10 cellular contexts compared by ENCODE assay signal in genomic region chr5:43251754-43252153, GRCh38. TPM values are rescaled to one million over a fixed set of nuclear protein-coding genes. Genes with fewer than 3 reads are reported as not detected.
"Had no signal": no experiment of that assay in that cellular context is flagged by ENCODE, and none has a peak within 500 bp of the region (broad histone marks: within the 10 kb centered on the region; RNA-seq: fewer than 3 reads in every experiment).

No MANE protein-coding gene starts in this region.

- H3K27ac ChIP-seq: KMS-11 had no signal

- ATAC-seq: GM23338 had no signal

- DNase-seq: H9, HCEC 1CT, IMR-90, Karpas-422, KBM-7 had no signal

- H3K4me2 ChIP-seq: GM23338, KMS-11 had no signal

- H3K4me3 ChIP-seq: GM23338 had no signal

- H3K9ac ChIP-seq: KMS-11 had no signal

- FAIRE-seq: H1, H54 had no signal

RNA-seq across cellular contexts. Expression of gene NIM1K, which starts 59.7 kb away (rescaled TPM):
- total RNA-seq: GM23338, H1, HT-29 had no signal
- polyA plus RNA-seq: GM23338, H1 had no signal
